Comparison of ENCODE assay signal across 1 cellular context in genomic region chr1:16647179-16648176, GRCh38.
TF ChIP-seq lines count a peak whose summit lies in the region.

No MANE protein-coding gene starts in this region.

TF ChIP-seq in HepG2, 621 proteins besides CTCF, POLR2A, EP300 and RAD21:
- peak; percentile 56; the same call in 1 of the 2 replicates for TF ChIP-seq RBFOX2 (IDR thresholded peaks at IDR 0.05; ENCODE audit: low read depth, low read length)
- 0 out of 2 replicates have a peak, but pooled peaks have one; percentile 35 for TF ChIP-seq ZBTB38 (CRISPR knock-in tag; IDR thresholded peaks at IDR 0.05)
